In the genomic region with DNA sequence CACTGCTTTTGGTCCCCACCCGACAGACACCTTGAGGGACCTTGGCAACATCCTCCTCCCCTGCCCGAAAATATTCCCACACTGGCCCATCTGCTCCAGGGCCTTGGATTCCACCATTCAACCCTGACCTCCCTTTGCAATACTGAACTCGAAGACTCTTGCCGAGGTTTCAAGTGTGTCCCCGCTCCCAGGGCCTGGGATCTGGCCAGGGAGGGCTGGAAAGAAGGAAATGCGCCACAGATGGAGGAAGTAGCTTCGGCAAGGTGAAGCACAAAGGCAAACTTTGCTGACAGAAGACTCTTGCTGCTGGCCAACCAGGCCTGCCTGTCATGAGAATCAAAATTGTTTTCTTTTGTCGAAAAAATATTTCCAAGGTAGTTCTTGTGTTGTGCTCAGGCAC, we compare ENCODE assay signal across 14 cellular contexts.
DNase-seq lines count a peak whose midpoint lies in the region; ATAC-seq, FAIRE-seq and TF ChIP-seq lines count a peak whose summit lies in the region.
"Had no signal": no experiment of that assay in that cellular context is flagged by ENCODE, and none has a peak within 500 bp of the region (broad histone marks: within the 10 kb centered on the region; RNA-seq: fewer than 3 reads in every experiment).

No MANE protein-coding gene starts in this region.

- no peaks in the 10 kb centered on the region for H3K27me3 Mint-ChIP-seq in CD4-positive, alpha-beta T cell

- H4K20me1 ChIP-seq in K562 (replicated peaks; ENCODE audit: control insufficient read depth, insufficient read depth, low read length): no peaks in the 10 kb centered on the region

- CTCF ChIA-PET in K562 (lab: Yijun Ruan, JAX; ENCODE audit: low intra/inter-chr PET ratio): no interaction called here
- CTCF ChIA-PET in CD4-positive, alpha-beta T cell (lab: Charles Lee): no interaction called here

- H3K36me3 ChIP-seq in K562 (ENCODE audit: control insufficient read depth, insufficient read depth, low read length) (no peaks in the 10 kb centered on the region), prostate gland (no peaks in the 10 kb centered on the region)

- no peaks in the 10 kb centered on the region for H3K9me3 Mint-ChIP-seq in CD4-positive, alpha-beta T cell

- TF ChIP-seq POLR2A in K562 (conservative IDR thresholded peaks at IDR 0.05) (no peak), prostate gland (IDR thresholded peaks at IDR 0.05) (no peak)

- peaks cover 22% of the 10 kb centered on the region for H3K4me1 Mint-ChIP-seq in CD4-positive, alpha-beta T cell (ENCODE audit: low read depth)

- no peaks in the 10 kb centered on the region for H3K79me2 ChIP-seq in K562 (ENCODE audit: control insufficient read depth, insufficient read depth, low read length)

- TF ChIP-seq RAD21 in K562 (CRISPR knock-in tag; conservative IDR thresholded peaks at IDR 0.05 in 1 of 2, IDR thresholded peaks at IDR 0.05 in 1 of 2): no peak

- no peak for TF ChIP-seq CTCF in AG10803 (conservative IDR thresholded peaks at IDR 0.05; ENCODE audit: low read length)
- no peak for TF ChIP-seq CTCF in K562 (IDR thresholded peaks at IDR 0.05 in 2 of 3, conservative IDR thresholded peaks at IDR 0.05 in 1 of 3; ENCODE audit: insufficient read depth in 2 of 3, low read depth in 1 of 3, low read length in 3 of 3)
- TF ChIP-seq CTCF in prostate gland (IDR thresholded peaks at IDR 0.05): no peak
- no peak for TF ChIP-seq CTCF in CD4-positive, alpha-beta T cell (IDR thresholded peaks at IDR 0.05)

- POLR2A ChIA-PET in K562 (lab: Yijun Ruan, JAX): interaction anchor here (0.7 to 3.0 kb wide), 4 partner anchors 10 to 55 kb away, joined by 3 to 21 read pairs (median 5); no protein-coding TSS in a partner anchor
- POLR2A ChIA-PET in CD4-positive, alpha-beta T cell (lab: Charles Lee): no interaction called here

- in situ Hi-C loops in K562 (cut with MboI): no loop called here

- FAIRE-seq in K562 (lab: Jason Lieb, UNC): peak; percentile 19
- FAIRE-seq: GM12891 had no signal

- H3K4me3 ChIP-seq in AG10803 (ENCODE audit: low read length) (no peak overlapping the region), K562 (no peak overlapping the region), prostate gland (no peak overlapping the region)

- no peaks in the 10 kb centered on the region for H3K36me3 Mint-ChIP-seq in CD4-positive, alpha-beta T cell (ENCODE audit: low read depth)

- no peak overlapping the region for H3K4me3 Mint-ChIP-seq in CD4-positive, alpha-beta T cell
- H3K4me3 Mint-ChIP-seq: immature natural killer cell had no signal

- no TSS peak for BruUV-seq in K562 (replicated peaks; lab: Mats Ljungman, UMichigan)

- H3K27ac Mint-ChIP-seq in CD4-positive, alpha-beta T cell: no peak overlapping the region
- H3K27ac Mint-ChIP-seq: immature natural killer cell had no signal

- no peak overlapping the region for H3K4me2 ChIP-seq in K562 (ENCODE audit: insufficient read depth, low read length)

- no peak overlapping the region for H3K27ac ChIP-seq in K562 (ENCODE audit: extremely low read depth, low read depth, low read length)
- H3K27ac ChIP-seq in prostate gland: peak overlapping the region; percentile 71 to 79
- no peak overlapping the region for H3K27ac ChIP-seq in CD4-positive, alpha-beta T cell (ENCODE audit: low read depth, low read length)
- H3K27ac ChIP-seq: C4-2B had no signal

- peak overlapping the region; percentile 55 for H2AFZ ChIP-seq in K562 (ENCODE audit: low read depth, low read length)

- ATAC-seq in K562: no peak
- peak; percentile 6 for ATAC-seq in left ventricle myocardium superior
- ATAC-seq in GM21390 (IDR thresholded peaks at IDR 0.05; ENCODE audit: unreplicated experiment): no peak
- no peak for ATAC-seq in CD4-positive, alpha-beta T cell (ENCODE audit: poor library complexity)

- H3K9me1 ChIP-seq in K562 (ENCODE audit: control insufficient read depth, insufficient read depth, low read length): no peaks in the 10 kb centered on the region

- H3K9ac ChIP-seq in K562 (ENCODE audit: insufficient read depth in 1 of 2, low read depth in 2 of 2, low read length in 2 of 2): no peak overlapping the region; a peak in 1 of 4 replicates

- no peaks in the 10 kb centered on the region for H3K9me3 ChIP-seq in K562 (replicated peaks; ENCODE audit: control insufficient read depth, insufficient read depth, low read depth, low read length)
- no peaks in the 10 kb centered on the region for H3K9me3 ChIP-seq in prostate gland
- H3K9me3 ChIP-seq in CD4-positive, alpha-beta T cell (ENCODE audit: control insufficient read depth, low read length): no peaks in the 10 kb centered on the region

- intact Hi-C loops in K562 (cut with micrococcal nuclease) (no loop called here), left ventricle myocardium superior (cut with micrococcal nuclease) (no loop called here), prostate gland (cut with DNase I) (loop anchor here (5.0 kb wide), 1 partner anchor 34 kb away; no protein-coding TSS in a partner anchor)
- intact Hi-C loops in CD4-positive, alpha-beta T cell (cut with DNase I, micrococcal nuclease): no loop called here

- no peak for TF ChIP-seq EP300 in K562 (IDR thresholded peaks at IDR 0.05; ENCODE audit: low read length)

- H3K27me3 ChIP-seq in K562 (ENCODE audit: control insufficient read depth in 2 of 2, insufficient read depth in 2 of 2, low read length in 2 of 2) (no peaks in the 10 kb centered on the region), prostate gland (replicated peaks; ENCODE audit: insufficient read depth) (no peaks in the 10 kb centered on the region)
- H3K27me3 ChIP-seq in CD4-positive, alpha-beta T cell (ENCODE audit: control insufficient read depth, insufficient read depth, low read length): no peaks in the 10 kb centered on the region

- 61% methylated on average over 8 of the region's 8 CpGs for WGBS in K562 (ENCODE audit: insufficient coverage, low coverage, missing lambda C conversion rate)
- 34% methylated on average over 8 of the region's 8 CpGs for WGBS in prostate gland

- DNase-seq in AG10803 (ENCODE audit: low read depth) (peak; percentile 59), K562 (ENCODE audit: extremely low read depth in 1 of 4, low spot score in 3 of 4) (no peak), left ventricle myocardium superior (peak; percentile 60), prostate gland (ENCODE audit: low spot score) (no peak), NOMO-1 (lab: John Stamatoyannopoulos, UW; ENCODE audit: unreplicated experiment in 2 of 2) (no peak)
- DNase-seq in stimulated activated CD4-positive, alpha-beta T cell treated with anti-CD3 and anti-CD28 coated beads, Interleukin-15, amount 100 ng/mL, for 24 hours: no peak
- no peak for DNase-seq in CD4-positive, alpha-beta T cell
- DNase-seq: cortex of kidney, immature natural killer cell, NCI-H1436, SHP77 had no signal

- H3K4me1 ChIP-seq in K562 (replicated peaks in 1 of 2; ENCODE audit: control insufficient read depth in 2 of 2, insufficient read depth in 2 of 2, low read length in 2 of 2) (peaks cover 20 to 28% of the 10 kb centered on the region in 2 experiments), prostate gland (replicated peaks) (peaks cover 8% of the 10 kb centered on the region)

TF ChIP-seq in K562, 482 proteins besides CTCF, POLR2A, EP300 and RAD21 (continues in another document):
- TF ChIP-seq ZNF134 (CRISPR knock-in tag; conservative IDR thresholded peaks at IDR 0.05) (no peak), ARID4B (CRISPR knock-in tag; IDR thresholded peaks at IDR 0.05) (no peak), TCF7 (IDR thresholded peaks at IDR 0.05; ENCODE audit: borderline replicate concordance) (no peak), BMI1 (IDR thresholded peaks at IDR 0.05; ENCODE audit: low read length) (no peak), BRCA1 (IDR thresholded peaks at IDR 0.05) (no peak), BRCA1 (CRISPR knock-in tag; IDR thresholded peaks at IDR 0.05) (no peak), HDAC2 (IDR thresholded peaks at IDR 0.05) (no peak), ZFX (CRISPR knock-in tag; IDR thresholded peaks at IDR 0.05) (no peak), EWSR1 (IDR thresholded peaks at IDR 0.05; ENCODE audit: borderline replicate concordance, low read depth, partially characterized antibody) (no peak)

Comparison
In these comparisons a context has a peak if more than half of its experiments do, and no peak if none do; other contexts are left out.
1. DNase-seq: peak in AG10803 (single experiment) and left ventricle myocardium superior (single experiment); none in K562 (0 of 4), prostate gland (single experiment), stimulated activated CD4-positive, alpha-beta T cell treated with anti-CD3 and anti-CD28 coated beads, Interleukin-15, amount 100 ng/mL, for 24 hours (single experiment), CD4-positive, alpha-beta T cell (0 of 10) and NOMO-1 (0 of 2).
2. H3K27ac ChIP-seq: peak in prostate gland (2 of 2); none in K562 (single experiment) and CD4-positive, alpha-beta T cell (single experiment).